Comparison of ENCODE assay signal across 1 cellular context in genomic region chr6:157987788-157988699, GRCh38.
TF ChIP-seq lines count a peak whose summit lies in the region.

No MANE protein-coding gene starts in this region.

TF ChIP-seq in GM23338, 12 proteins besides CTCF, POLR2A, EP300 and RAD21 (continued from another document):
- no peak for TF ChIP-seq ZNF114 (CRISPR knock-in tag; IDR thresholded peaks at IDR 0.05)
TF ChIP-seq in GM23338: peak in this region for 0.
